Comparison of ENCODE assay signal across 8 cellular contexts in the genomic region with DNA sequence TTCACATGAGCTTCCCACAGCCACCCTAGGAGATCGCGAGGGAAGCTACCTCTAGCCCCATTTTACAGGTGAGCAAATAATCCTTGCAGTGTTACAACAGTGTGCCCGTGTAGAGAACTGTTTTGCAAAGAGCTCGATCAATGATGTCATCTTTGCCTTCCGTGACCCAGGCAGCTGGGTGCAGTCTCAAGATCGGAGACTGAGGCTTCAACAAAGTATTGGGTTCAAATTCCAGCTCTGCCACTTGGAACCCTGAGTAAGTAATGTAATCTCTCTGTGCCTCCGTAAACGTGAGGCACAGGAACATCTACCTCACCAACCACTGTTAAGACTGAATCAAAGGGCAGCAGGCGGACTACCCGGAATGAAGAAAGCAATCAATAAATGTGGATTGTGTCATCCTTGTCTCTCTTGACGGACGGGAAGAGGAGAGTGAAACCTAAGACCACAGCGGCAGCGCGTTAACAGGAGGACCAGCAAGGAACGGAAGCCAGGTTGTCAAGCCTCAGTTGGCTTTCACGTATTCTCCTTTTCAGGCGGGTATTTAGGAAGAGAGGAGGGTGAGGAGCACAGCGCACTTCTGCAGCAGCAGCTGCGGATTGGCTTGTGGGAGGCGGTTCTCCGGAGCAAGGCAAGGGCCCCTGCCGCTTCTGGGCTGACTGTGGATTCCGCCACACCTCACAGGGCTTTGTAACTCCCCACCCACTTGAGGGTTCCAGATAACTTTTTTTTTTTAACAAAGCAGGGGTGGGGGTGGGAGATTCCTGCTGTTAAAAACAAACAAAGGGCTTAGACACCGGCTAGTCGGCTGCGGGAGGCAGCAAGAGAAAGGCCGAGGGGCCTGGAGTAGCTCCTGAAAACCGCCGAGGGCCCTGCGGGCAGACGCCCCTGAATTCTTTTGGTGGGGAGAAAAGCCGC. TPM values are rescaled to one million over a fixed set of nuclear protein-coding genes. Genes with fewer than 3 reads are reported as not detected.
A peak's percentile ranks its signal among the peaks of the same experiment; 100 is the strongest.
DNase-seq lines count a peak whose midpoint lies in the region; ATAC-seq lines count a peak whose summit lies in the region.

No MANE protein-coding gene starts in this region.

- peaks cover 27% of the 10 kb centered on the region for H3K4me1 Mint-ChIP-seq in activated CD4-positive, alpha-beta memory T cell treated with anti-CD3 and anti-CD28 coated beads for 36 hours (ENCODE audit: low read depth)
- H3K4me1 Mint-ChIP-seq in stimulated activated naive B cell treated with anti-CD40 and anti-IgM and Interleukin-4, amounts not matched to agents 10 μg/mL and 1 μg/mL and 100 μg/mL, for 72 hours = peaks cover 28 to 37% of the 10 kb centered on the region in 2 donors

- intact Hi-C loops in activated CD4-positive, alpha-beta memory T cell treated with anti-CD3 and anti-CD28 coated beads for 36 hours (cut with micrococcal nuclease) = loop anchor here (10.0 kb wide), 1 partner anchor 771 kb away; no protein-coding TSS in a partner anchor

- H3K27me3 ChIP-seq in iPS-18a (ENCODE audit: control insufficient read depth, insufficient read depth, low read length) = peaks cover 55% of the 10 kb centered on the region

- POLR2A ChIA-PET in activated CD4-positive, alpha-beta memory T cell treated with anti-CD3 and anti-CD28 coated beads for 36 hours (lab: Charles Lee) = interaction anchor here (0.6 kb wide), 1 partner anchor 34 kb away, joined by 3 read pairs; no protein-coding TSS in a partner anchor

- no peak overlapping the region for H3K27ac ChIP-seq in iPS-18a (ENCODE audit: low read length)

- peak overlapping the region; percentile 49 for H3K4me3 Mint-ChIP-seq in activated CD4-positive, alpha-beta memory T cell treated with anti-CD3 and anti-CD28 coated beads for 36 hours
- peak overlapping the region; percentile 31 to 82 for H3K4me3 Mint-ChIP-seq in stimulated activated naive B cell treated with anti-CD40 and anti-IgM and Interleukin-4, amounts not matched to agents 10 μg/mL and 1 μg/mL and 100 μg/mL, for 72 hours

- no peaks in the 10 kb centered on the region for H3K9me3 Mint-ChIP-seq in activated CD4-positive, alpha-beta memory T cell treated with anti-CD3 and anti-CD28 coated beads for 36 hours
- no peaks in the 10 kb centered on the region for H3K9me3 Mint-ChIP-seq in stimulated activated naive B cell treated with anti-CD40 and anti-IgM and Interleukin-4, amounts not matched to agents 10 μg/mL and 1 μg/mL and 100 μg/mL, for 72 hours

- H3K36me3 ChIP-seq in iPS-18a (ENCODE audit: control insufficient read depth, low read depth, low read length) = no peaks in the 10 kb centered on the region

- DNase-seq in DMS79 treated with DMSO at 0.1 percent for 48 hours (lab: John Stamatoyannopoulos, UW) = peak; percentile 3
- no peak for DNase-seq in DMS79 (lab: John Stamatoyannopoulos, UW)
- DNase-seq in activated CD4-positive, alpha-beta memory T cell treated with anti-CD3 and anti-CD28 coated beads for 36 hours = peak; percentile 33
- DNase-seq in stimulated activated naive B cell treated with anti-CD40 and anti-IgM and Interleukin-4, amounts not matched to agents 10 μg/mL and 1 μg/mL and 100 μg/mL, for 72 hours = no peak
- DNase-seq in NOMO-1 (lab: John Stamatoyannopoulos, UW; ENCODE audit: unreplicated experiment in 2 of 2) = no peak
- DNase-seq in SW 1271 (lab: John Stamatoyannopoulos, UW) = no peak

- peaks cover 29% of the 10 kb centered on the region for H3K4me1 ChIP-seq in iPS-18a (ENCODE audit: control insufficient read depth, low read depth, low read length)

- peak overlapping the region; percentile 15 for H3K27ac Mint-ChIP-seq in activated CD4-positive, alpha-beta memory T cell treated with anti-CD3 and anti-CD28 coated beads for 36 hours
- no peak overlapping the region for H3K27ac Mint-ChIP-seq in stimulated activated naive B cell treated with anti-CD40 and anti-IgM and Interleukin-4, amounts not matched to agents 10 μg/mL and 1 μg/mL and 100 μg/mL, for 72 hours

- peak overlapping the region; percentile 72 for H3K4me3 ChIP-seq in iPS-18a (ENCODE audit: low read length)

- H3K9me3 ChIP-seq in iPS-18a (ENCODE audit: control insufficient read depth, low read depth, low read length) = no peaks in the 10 kb centered on the region

- H3K27me3 Mint-ChIP-seq in activated CD4-positive, alpha-beta memory T cell treated with anti-CD3 and anti-CD28 coated beads for 36 hours = peaks cover 10% of the 10 kb centered on the region
- H3K27me3 Mint-ChIP-seq in stimulated activated naive B cell treated with anti-CD40 and anti-IgM and Interleukin-4, amounts not matched to agents 10 μg/mL and 1 μg/mL and 100 μg/mL, for 72 hours = no peaks in the 10 kb centered on the region

- H3K36me3 Mint-ChIP-seq in activated CD4-positive, alpha-beta memory T cell treated with anti-CD3 and anti-CD28 coated beads for 36 hours = peaks cover 9% of the 10 kb centered on the region
- peaks cover 3 to 9% of the 10 kb centered on the region in 2 donors for H3K36me3 Mint-ChIP-seq in stimulated activated naive B cell treated with anti-CD40 and anti-IgM and Interleukin-4, amounts not matched to agents 10 μg/mL and 1 μg/mL and 100 μg/mL, for 72 hours

- peak overlapping the region; percentile 16 for H3K9ac ChIP-seq in iPS-18a (ENCODE audit: low read length)

- peak in 1 of 2 donors; percentile 11 for ATAC-seq in stimulated activated naive B cell treated with anti-CD40 and anti-IgM and Interleukin-4, amounts not matched to agents 10 μg/mL and 1 μg/mL and 100 μg/mL, for 72 hours (replicated peaks)
- no peak for ATAC-seq in HG03196 (IDR thresholded peaks at IDR 0.05; ENCODE audit: unreplicated experiment)

- CTCF ChIA-PET in activated CD4-positive, alpha-beta memory T cell treated with anti-CD3 and anti-CD28 coated beads for 36 hours (lab: Charles Lee) = interaction anchor here (0.6 to 8.7 kb wide), 2 partner anchors 19 to 176 kb away, joined by 3 to 69 read pairs; no protein-coding TSS in a partner anchor

RNA-seq across cellular contexts. Expression of a gene that starts 1.5 kb away (rescaled TPM):
- total RNA-seq in activated CD4-positive, alpha-beta memory T cell treated with anti-CD3 and anti-CD28 coated beads for 36 hours = 10 to 100 TPM; 50.2 to 50.5 TPM

Comparison
In these comparisons a context has a peak if more than half of its experiments do, and no peak if none do; other contexts are left out.
1. DNase-seq: peak in DMS79 treated with DMSO at 0.1 percent for 48 hours (single experiment) and activated CD4-positive, alpha-beta memory T cell treated with anti-CD3 and anti-CD28 coated beads for 36 hours (single experiment); none in DMS79 (single experiment), stimulated activated naive B cell treated with anti-CD40 and anti-IgM and Interleukin-4, amounts not matched to agents 10 μg/mL and 1 μg/mL and 100 μg/mL, for 72 hours (single experiment), NOMO-1 (0 of 2) and SW 1271 (0 of 2).